17 cellular contexts compared by ENCODE assay signal in genomic region chr1:63463248-63463647, GRCh38. TPM values are rescaled to one million over a fixed set of nuclear protein-coding genes. Genes with fewer than 3 reads are reported as not detected.
DNase-seq lines count a peak whose midpoint lies in the region; ATAC-seq and TF ChIP-seq lines count a peak whose summit lies in the region.
"Had no signal": no experiment of that assay in that cellular context is flagged by ENCODE, and none has a peak within 500 bp of the region (broad histone marks: within the 10 kb centered on the region; RNA-seq: fewer than 3 reads in every experiment).

No MANE protein-coding gene starts in this region.

- no peaks in the 10 kb centered on the region for H3K9me3 Mint-ChIP-seq in natural killer cell treated with Interleukin-12 subunit alpha and Interleukin-12 subunit beta and Interleukin-15 and Interleukin-18, amount 100 ng/mL, for 72 hours
- H3K9me3 Mint-ChIP-seq in natural killer cell, result peaks cover 0 to 4% of the 10 kb centered on the region in 2 donors
- H3K9me3 Mint-ChIP-seq in naive thymus-derived CD8-positive, alpha-beta T cell, result peaks cover 5 to 17% (median 9%) of the 10 kb centered on the region in 9 donors
- H3K9me3 Mint-ChIP-seq: central memory CD8-positive, alpha-beta T cell had no signal

- TF ChIP-seq CTCF in natural killer cell (IDR thresholded peaks at IDR 0.05) (no peak), fibroblast of the aortic adventitia (IDR thresholded peaks at IDR 0.05; ENCODE audit: insufficient read depth, low read length) (no peak)

- no peak overlapping the region for H3K4me3 ChIP-seq in fibroblast of the aortic adventitia (ENCODE audit: low read depth, low read length)
- no peak overlapping the region for H3K4me3 ChIP-seq in MG63
- H3K4me3 ChIP-seq: thoracic aorta had no signal

- DNase-seq in natural killer cell treated with Interleukin-12 subunit alpha and Interleukin-12 subunit beta and Interleukin-15 and Interleukin-18, amount 100 ng/mL, for 72 hours (ENCODE audit: low spot score), result no peak
- DNase-seq in natural killer cell (no peak), SKM-1 treated with dmso at 0.1 percent for 144 hours (lab: John Stamatoyannopoulos, UW; ENCODE audit: unreplicated experiment) (peak; percentile 50), fibroblast of the aortic adventitia (ENCODE audit: low read depth) (peak; percentile 51), MG63 (no peak), HK-2 (ENCODE audit: unreplicated experiment) (no peak)
- DNase-seq in naive thymus-derived CD8-positive, alpha-beta T cell, result no peak
- DNase-seq: activated CD8-positive, alpha-beta T cell treated with anti-CD3 and anti-CD28 coated beads for 36 hours; CD4-positive, alpha-beta memory T cell; H7; head of caudate nucleus; islet precursor cell; NCI-H446 had no signal

- peak in 1 of 2 donors; percentile 46 for ATAC-seq in natural killer cell treated with Interleukin-12 subunit alpha and Interleukin-12 subunit beta and Interleukin-15 and Interleukin-18, amount 100 ng/mL, for 72 hours
- ATAC-seq in natural killer cell, result no peak
- no peak for ATAC-seq in naive thymus-derived CD8-positive, alpha-beta T cell
- ATAC-seq in GM19467 (IDR thresholded peaks at IDR 0.05; ENCODE audit: unreplicated experiment), result no peak
- ATAC-seq: activated CD8-positive, alpha-beta T cell treated with anti-CD3 and anti-CD28 coated beads for 36 hours; SK-N-SH treated with all-trans-retinoic acid at 6 μM for 48 hours had no signal

- intact Hi-C loops in natural killer cell (cut with micrococcal nuclease), result no loop called here

- no peak overlapping the region for H3K4me3 Mint-ChIP-seq in natural killer cell treated with Interleukin-12 subunit alpha and Interleukin-12 subunit beta and Interleukin-15 and Interleukin-18, amount 100 ng/mL, for 72 hours
- no peak overlapping the region for H3K4me3 Mint-ChIP-seq in natural killer cell
- no peak overlapping the region for H3K4me3 Mint-ChIP-seq in naive thymus-derived CD8-positive, alpha-beta T cell
- H3K4me3 Mint-ChIP-seq: activated CD8-positive, alpha-beta T cell treated with anti-CD3 and anti-CD28 coated beads for 36 hours; CD4-positive, alpha-beta memory T cell; central memory CD8-positive, alpha-beta T cell had no signal

- peaks cover 7% of the 10 kb centered on the region for H3K36me3 ChIP-seq in MG63
- H3K36me3 ChIP-seq: thoracic aorta had no signal

- peaks cover 11% of the 10 kb centered on the region for H3K9me3 ChIP-seq in MG63

- no peaks in the 10 kb centered on the region for H3K27me3 Mint-ChIP-seq in natural killer cell treated with Interleukin-12 subunit alpha and Interleukin-12 subunit beta and Interleukin-15 and Interleukin-18, amount 100 ng/mL, for 72 hours
- H3K27me3 Mint-ChIP-seq in natural killer cell (ENCODE audit: low read depth in 2 of 2), result no peaks in the 10 kb centered on the region
- H3K27me3 Mint-ChIP-seq in naive thymus-derived CD8-positive, alpha-beta T cell, result no peaks in the 10 kb centered on the region
- H3K27me3 Mint-ChIP-seq: activated CD8-positive, alpha-beta T cell treated with anti-CD3 and anti-CD28 coated beads for 36 hours; CD4-positive, alpha-beta memory T cell; central memory CD8-positive, alpha-beta T cell had no signal

- no peaks in the 10 kb centered on the region for H3K27me3 ChIP-seq in MG63

- H3K27ac Mint-ChIP-seq in natural killer cell treated with Interleukin-12 subunit alpha and Interleukin-12 subunit beta and Interleukin-15 and Interleukin-18, amount 100 ng/mL, for 72 hours, result peak overlapping the region; percentile 19 to 52
- no peak overlapping the region for H3K27ac Mint-ChIP-seq in natural killer cell
- H3K27ac Mint-ChIP-seq in naive thymus-derived CD8-positive, alpha-beta T cell, result no peak overlapping the region
- H3K27ac Mint-ChIP-seq: activated CD8-positive, alpha-beta T cell treated with anti-CD3 and anti-CD28 coated beads for 36 hours; CD4-positive, alpha-beta memory T cell had no signal

- POLR2A ChIA-PET in naive thymus-derived CD8-positive, alpha-beta T cell (lab: Charles Lee), result no interaction called here

- peaks cover 22% of the 10 kb centered on the region for H3K36me3 Mint-ChIP-seq in natural killer cell treated with Interleukin-12 subunit alpha and Interleukin-12 subunit beta and Interleukin-15 and Interleukin-18, amount 100 ng/mL, for 72 hours
- H3K36me3 Mint-ChIP-seq in natural killer cell, result peaks cover 15% of the 10 kb centered on the region
- H3K36me3 Mint-ChIP-seq in naive thymus-derived CD8-positive, alpha-beta T cell, result peaks cover 16 to 38% (median 23%) of the 10 kb centered on the region in 3 donors

- peaks cover 4 to 5% of the 10 kb centered on the region in 2 donors for H3K4me1 Mint-ChIP-seq in natural killer cell treated with Interleukin-12 subunit alpha and Interleukin-12 subunit beta and Interleukin-15 and Interleukin-18, amount 100 ng/mL, for 72 hours (ENCODE audit: low read depth in 2 of 2)
- no peaks in the 10 kb centered on the region for H3K4me1 Mint-ChIP-seq in natural killer cell
- H3K4me1 Mint-ChIP-seq in naive thymus-derived CD8-positive, alpha-beta T cell, result peaks cover 0 to 3% (median 1%) of the 10 kb centered on the region in 4 donors
- H3K4me1 Mint-ChIP-seq: CD4-positive, alpha-beta memory T cell; central memory CD8-positive, alpha-beta T cell had no signal

RNA-seq across cellular contexts. Expression of gene ITGB3BP, which starts 59.8 kb away (rescaled TPM):
- total RNA-seq in natural killer cell treated with Interleukin-12 subunit alpha and Interleukin-12 subunit beta and Interleukin-15 and Interleukin-18, amount 100 ng/mL, for 72 hours, result 10 to 100 TPM; 35.0 to 48.3 TPM
- total RNA-seq in natural killer cell (10 to 100 TPM; 20.7 to 29.8 (median 21.3) TPM), fibroblast of the aortic adventitia (ENCODE audit: low replicate concordance) (16.0 and 48.0 TPM in 2 replicates)
- 36.7 and 45.7 TPM in 2 replicates for total RNA-seq in MG63 (2014; rRNA removed; shearing (Covaris generic); ENCODE audit: low replicate concordance)
- 10 to 100 TPM; 33.7 to 37.5 TPM for total RNA-seq in naive thymus-derived CD8-positive, alpha-beta T cell
- polyA plus RNA-seq in naive thymus-derived CD8-positive, alpha-beta T cell, result 10 to 100 TPM; 19.7 to 30.1 (median 26.4) TPM

Comparison
In these comparisons a context has a peak if more than half of its experiments do, and no peak if none do; other contexts are left out.
1. H3K27ac Mint-ChIP-seq: peak in natural killer cell treated with Interleukin-12 subunit alpha and Interleukin-12 subunit beta and Interleukin-15 and Interleukin-18, amount 100 ng/mL, for 72 hours (2 of 2); none in natural killer cell (0 of 2) and naive thymus-derived CD8-positive, alpha-beta T cell (0 of 10).
2. DNase-seq: peak in SKM-1 treated with dmso at 0.1 percent for 144 hours (single experiment) and fibroblast of the aortic adventitia (single experiment); none in natural killer cell treated with Interleukin-12 subunit alpha and Interleukin-12 subunit beta and Interleukin-15 and Interleukin-18, amount 100 ng/mL, for 72 hours (single experiment), natural killer cell (single experiment), MG63 (single experiment), naive thymus-derived CD8-positive, alpha-beta T cell (0 of 10) and HK-2 (single experiment).